In the genomic region with DNA sequence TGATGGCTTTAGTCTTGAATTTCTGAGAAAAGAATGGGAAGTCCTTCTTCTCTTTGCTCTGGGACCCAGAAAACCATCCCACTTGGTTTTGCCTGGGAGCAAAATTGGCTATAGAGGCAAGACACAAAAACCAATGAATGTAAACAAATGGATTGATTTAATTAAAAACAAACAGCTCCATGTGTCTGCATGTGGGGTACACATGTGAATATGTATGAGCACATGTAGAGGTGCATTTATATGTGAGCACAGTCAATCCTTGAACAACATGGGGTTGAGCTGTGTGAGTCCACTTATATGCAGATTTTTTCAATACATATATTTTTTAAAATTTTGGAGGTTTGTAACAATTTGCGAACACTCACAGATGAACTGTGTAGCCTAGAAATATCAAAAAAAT, we compare ENCODE assay signal across 30 cellular contexts.
"Had no signal": no experiment of that assay in that cellular context is flagged by ENCODE, and none has a peak within 500 bp of the region (broad histone marks: within the 10 kb centered on the region; RNA-seq: fewer than 3 reads in every experiment).

No MANE protein-coding gene starts in this region.

- H3K27me3 ChIP-seq: brain microvascular endothelial cell, dorsolateral prefrontal cortex, gastrocnemius medialis had no signal

- FAIRE-seq: astrocyte, bronchial epithelial cell had no signal

- H3K9me3 Mint-ChIP-seq: activated CD8-positive, alpha-beta T cell treated with anti-CD3 and anti-CD28 coated beads for 36 hours; activated T-cell treated with anti-CD3 and anti-CD28 coated beads, Interleukin-2, amount 50 U/mL, for 4 hours; activated T-helper 17 cell treated with anti-CD3 and anti-CD28 coated beads, Interleukin-2, amount 50 U/mL, for 72 hours; central memory CD8-positive, alpha-beta T cell; dendritic cell treated with granulocyte-macrophage colony-stimulating factor and Interleukin-4, amounts not matched to agents 40 ng/mL and 50 ng/mL, for 4 days; endodermal cell had no signal

- ATAC-seq: activated CD8-positive, alpha-beta T cell treated with anti-CD3 and anti-CD28 coated beads for 36 hours; activated T-cell treated with anti-CD3 and anti-CD28 coated beads, Interleukin-2, amount 50 U/mL, for 4 hours; activated T-helper 17 cell treated with anti-CD3 and anti-CD28 coated beads, Interleukin-2, amount 50 U/mL, for 72 hours; esophagus mucosa; gastrocnemius medialis had no signal

- H3K4me1 Mint-ChIP-seq: central memory CD8-positive, alpha-beta T cell had no signal

- H3K27ac ChIP-seq: brain microvascular endothelial cell, gastrocnemius medialis had no signal

- DNase-seq: activated CD4-positive, alpha-beta T cell treated with anti-CD3 and anti-CD28 coated beads for 4 hours; activated CD4-positive, alpha-beta T cell treated with anti-CD3 and anti-CD28 coated beads, Interleukin-2, amount 50 U/mL, for 1 hour; activated CD4-positive, alpha-beta T cell treated with anti-CD3 and anti-CD28 coated beads, Interleukin-2, amount 50 U/mL, for 48 hours; activated CD4-positive, CD25-positive, alpha-beta regulatory T cell; activated CD4-positive, CD25-positive, alpha-beta regulatory T cell treated with anti-CD3 and anti-CD28 coated beads, Interleukin-2, amount 50 U/mL, for 72 hours; activated CD8-positive, alpha-beta memory T cell treated with anti-CD3 and anti-CD28 coated beads for 24 hours; activated CD8-positive, alpha-beta T cell treated with anti-CD3 and anti-CD28 coated beads for 36 hours; activated effector memory CD4-positive, alpha-beta T cell treated with Interleukin-2 at 50 U/mL for 16 hours; activated gamma-delta T cell treated with Interleukin-2 at 50 U/mL for 16 hours; activated naive CD4-positive, alpha-beta T cell treated with anti-CD3 and anti-CD28 coated beads, Interleukin-2, amount 50 U/mL, for 16 hours; activated naive CD4-positive, alpha-beta T cell treated with Interleukin-2 at 50 U/mL for 16 hours; activated T-cell treated with anti-CD3 and anti-CD28 coated beads, Interleukin-2, amount 50 U/mL, for 4 hours; amniotic stem cell; anterior cingulate cortex; brain microvascular endothelial cell; dorsolateral prefrontal cortex; effector memory CD4-positive, alpha-beta T cell; endodermal cell; foreskin fibroblast; gastrocnemius medialis; glutamatergic neuron; T-helper 2 cell had no signal

- H3K36me3 ChIP-seq: brain microvascular endothelial cell, gastrocnemius medialis had no signal

- H3K9me3 ChIP-seq: gastrocnemius medialis had no signal

- H3K4me3 Mint-ChIP-seq: activated CD8-positive, alpha-beta T cell treated with anti-CD3 and anti-CD28 coated beads for 36 hours; activated naive CD8-positive, alpha-beta T cell; activated T-cell treated with anti-CD3 and anti-CD28 coated beads, Interleukin-2, amount 50 U/mL, for 4 hours; activated T-helper 17 cell treated with anti-CD3 and anti-CD28 coated beads, Interleukin-2, amount 50 U/mL, for 72 hours; central memory CD8-positive, alpha-beta T cell; dendritic cell treated with granulocyte-macrophage colony-stimulating factor and Interleukin-4, amounts not matched to agents 40 ng/mL and 50 ng/mL, for 4 days; endodermal cell had no signal

- H3K27ac Mint-ChIP-seq: activated CD8-positive, alpha-beta T cell treated with anti-CD3 and anti-CD28 coated beads for 36 hours; activated naive CD8-positive, alpha-beta T cell; activated T-helper 17 cell treated with anti-CD3 and anti-CD28 coated beads, Interleukin-2, amount 50 U/mL, for 72 hours; dendritic cell treated with granulocyte-macrophage colony-stimulating factor and Interleukin-4, amounts not matched to agents 40 ng/mL and 50 ng/mL, for 4 days; endodermal cell had no signal

- H3K27me3 Mint-ChIP-seq: activated CD8-positive, alpha-beta T cell treated with anti-CD3 and anti-CD28 coated beads for 36 hours; activated naive CD8-positive, alpha-beta T cell; activated T-helper 17 cell treated with anti-CD3 and anti-CD28 coated beads, Interleukin-2, amount 50 U/mL, for 72 hours; central memory CD8-positive, alpha-beta T cell; dendritic cell treated with granulocyte-macrophage colony-stimulating factor and Interleukin-4, amounts not matched to agents 40 ng/mL and 50 ng/mL, for 4 days had no signal

- H3K4me3 ChIP-seq: coronary artery, dorsolateral prefrontal cortex, gastrocnemius medialis had no signal
